In the genomic region with DNA sequence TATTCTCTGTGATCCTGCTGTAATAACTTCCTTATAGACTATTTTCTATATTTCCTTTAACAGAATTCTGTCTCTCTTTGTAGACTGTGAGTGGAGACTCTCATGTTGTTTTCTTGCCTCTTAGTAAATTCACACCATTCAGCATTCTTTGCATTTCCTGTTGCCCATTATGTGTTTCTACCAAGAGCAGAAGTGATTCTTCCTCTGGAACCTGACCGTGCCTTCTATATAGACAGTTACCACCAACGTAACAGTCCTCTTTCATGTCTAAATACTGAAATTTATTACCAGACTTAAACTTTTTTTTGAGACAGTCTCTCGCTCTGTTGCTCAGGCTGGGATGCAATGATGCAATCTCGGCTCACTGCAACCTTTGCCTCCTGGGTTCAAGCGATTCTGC, we compare ENCODE assay signal across 20 cellular contexts. TPM values are rescaled to one million over a fixed set of nuclear protein-coding genes. Genes with fewer than 3 reads are reported as not detected.
"Had no signal": no experiment of that assay in that cellular context is flagged by ENCODE, and none has a peak within 500 bp of the region (broad histone marks: within the 10 kb centered on the region; RNA-seq: fewer than 3 reads in every experiment).

No MANE protein-coding gene starts in this region.

- H3K27ac ChIP-seq: cardiac muscle cell, epithelial cell of prostate, hepatocyte, stomach, thoracic aorta had no signal

- H3K27ac Mint-ChIP-seq: activated B cell treated with CpG ODN at 0.5 μM for 24 hours; activated naive CD8-positive, alpha-beta T cell treated with anti-CD3 and anti-CD28 coated beads for 36 hours; activated T-helper 1 cell treated with anti-CD3 and anti-CD28 coated beads, Interleukin-12 subunit alpha, Interleukin-12 subunit beta, Interleukin-2, Interleukin-4 antibody, amounts not matched to agents 30 ng/mL and 10 ng/mL and 1 ng/mL, durations not matched to agents 14 hours and 24 hours and 36 hours; nephron had no signal

- ATAC-seq: left cardiac atrium had no signal

- H3K9me3 ChIP-seq: stomach, thoracic aorta, upper lobe of left lung had no signal

- DNase-seq: activated B cell treated with CpG ODN at 0.5 μM for 24 hours; activated CD4-positive, alpha-beta T cell treated with anti-CD3 and anti-CD28 coated beads for 48 hours; activated CD8-positive, alpha-beta memory T cell treated with anti-CD3 and anti-CD28 coated beads, Interleukin-2, amount 50 U/mL, for 4 hours; activated naive CD8-positive, alpha-beta T cell treated with anti-CD3 and anti-CD28 coated beads for 36 hours; amygdala; foreskin fibroblast; left cardiac atrium; nucleus accumbens; retina; stimulated activated CD4-positive, alpha-beta T cell treated with anti-CD3 and anti-CD28 coated beads, Interleukin-12 subunit alpha, Interleukin-12 subunit beta, amount 100 ng/mL, for 4 hours; stimulated activated CD4-positive, alpha-beta T cell treated with anti-CD3 and anti-CD28 coated beads, Interleukin-1b, Interleukin-23, amount 100 ng/mL, for 48 hours; stimulated activated CD8-positive, alpha-beta memory T cell treated with anti-CD3 and anti-CD28 coated beads, Interleukin-4, amount 100 ng/mL, for 48 hours; stomach; upper lobe of left lung had no signal

- H3K9me3 Mint-ChIP-seq: activated B cell treated with CpG ODN at 0.5 μM for 24 hours; activated naive CD8-positive, alpha-beta T cell treated with anti-CD3 and anti-CD28 coated beads for 36 hours; activated T-helper 1 cell treated with anti-CD3 and anti-CD28 coated beads, Interleukin-12 subunit alpha, Interleukin-12 subunit beta, Interleukin-2, Interleukin-4 antibody, amounts not matched to agents 30 ng/mL and 10 ng/mL and 1 ng/mL, durations not matched to agents 14 hours and 24 hours and 36 hours had no signal

- H3K27me3 Mint-ChIP-seq: activated B cell treated with CpG ODN at 0.5 μM for 24 hours; activated naive CD8-positive, alpha-beta T cell treated with anti-CD3 and anti-CD28 coated beads for 36 hours had no signal

- H3K4me3 ChIP-seq: cardiac muscle cell, hepatocyte, stomach, thoracic aorta, upper lobe of left lung had no signal

- H3K4me1 Mint-ChIP-seq: nephron had no signal

- H3K27me3 ChIP-seq: cardiac muscle cell, hepatocyte, stomach, upper lobe of left lung had no signal

- H3K4me3 Mint-ChIP-seq: activated B cell treated with CpG ODN at 0.5 μM for 24 hours; activated naive CD8-positive, alpha-beta T cell treated with anti-CD3 and anti-CD28 coated beads for 36 hours; activated T-helper 1 cell treated with anti-CD3 and anti-CD28 coated beads, Interleukin-12 subunit alpha, Interleukin-12 subunit beta, Interleukin-2, Interleukin-4 antibody, amounts not matched to agents 30 ng/mL and 10 ng/mL and 1 ng/mL, durations not matched to agents 14 hours and 24 hours and 36 hours; nephron had no signal

RNA-seq across cellular contexts. Expression of gene USP44, which starts 46.2 kb away (rescaled TPM):
- polyA plus RNA-seq: hepatocyte had no signal
